Comparison of ENCODE assay signal across 9 cellular contexts in genomic region chr17:11356371-11356770, GRCh38.
"Had no signal": no experiment of that assay in that cellular context is flagged by ENCODE, and none has a peak within 500 bp of the region (broad histone marks: within the 10 kb centered on the region; RNA-seq: fewer than 3 reads in every experiment).

No MANE protein-coding gene starts in this region.

- H3K27ac Mint-ChIP-seq: HFFc6 had no signal

- ATAC-seq: HCT116, K562 had no signal

- H3K9ac ChIP-seq: GM23248 had no signal

- H3K4me3 Mint-ChIP-seq: HFFc6 had no signal

- H3K9me3 ChIP-seq: HAP-1 had no signal

- H2AFZ ChIP-seq: GM23248 had no signal

- DNase-seq: GM23248, GOT3, H7, HFFc6, IMR-90, KG1 had no signal

- H3K4me1 ChIP-seq: HAP-1 had no signal

- H3K36me3 ChIP-seq: HAP-1 had no signal

- H3K4me3 ChIP-seq: GM23248, HAP-1, K562 had no signal

- H3K27ac ChIP-seq: GM23248 had no signal
